Comparison of ENCODE assay signal across 1 cellular context in the genomic region with DNA sequence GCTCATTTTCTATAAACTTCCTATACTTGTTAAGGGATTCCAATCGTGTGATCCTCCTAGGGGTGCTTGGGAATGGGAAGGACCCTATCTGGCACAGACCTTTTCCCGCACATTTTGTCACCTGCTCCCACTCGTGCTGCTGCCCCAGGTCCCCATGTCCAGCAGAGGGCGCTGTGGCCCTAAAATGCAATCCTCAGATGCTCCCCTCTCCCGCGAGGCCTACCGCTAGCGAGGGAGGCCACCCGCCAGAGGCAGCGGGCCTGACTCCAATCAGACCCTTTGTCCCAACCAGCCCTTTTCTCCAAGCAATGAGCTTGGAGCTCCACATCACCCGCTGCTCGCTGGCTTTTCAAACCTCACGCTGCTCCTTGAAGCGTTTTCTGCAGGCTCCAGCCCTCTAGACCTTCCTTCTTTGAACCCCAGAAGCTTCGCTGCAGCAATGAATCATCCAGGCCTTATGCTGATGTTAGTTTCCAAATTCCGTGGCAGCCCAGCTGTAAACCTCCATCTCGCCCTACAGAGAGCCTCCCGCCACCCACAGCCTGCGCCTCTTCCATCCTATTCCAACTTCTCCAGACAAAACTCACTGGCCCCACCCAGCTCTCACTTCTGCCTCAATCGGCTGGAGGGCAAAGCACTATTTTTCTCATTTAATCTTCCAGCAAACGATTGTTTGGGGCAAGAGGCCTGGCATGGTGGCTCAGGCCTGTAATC.
TF ChIP-seq lines count a peak whose summit lies in the region.

No MANE protein-coding gene starts in this region.

TF ChIP-seq in GM23338, 12 proteins besides CTCF, POLR2A, EP300 and RAD21 (continued from another document):
- TF ChIP-seq, protein P1, sequence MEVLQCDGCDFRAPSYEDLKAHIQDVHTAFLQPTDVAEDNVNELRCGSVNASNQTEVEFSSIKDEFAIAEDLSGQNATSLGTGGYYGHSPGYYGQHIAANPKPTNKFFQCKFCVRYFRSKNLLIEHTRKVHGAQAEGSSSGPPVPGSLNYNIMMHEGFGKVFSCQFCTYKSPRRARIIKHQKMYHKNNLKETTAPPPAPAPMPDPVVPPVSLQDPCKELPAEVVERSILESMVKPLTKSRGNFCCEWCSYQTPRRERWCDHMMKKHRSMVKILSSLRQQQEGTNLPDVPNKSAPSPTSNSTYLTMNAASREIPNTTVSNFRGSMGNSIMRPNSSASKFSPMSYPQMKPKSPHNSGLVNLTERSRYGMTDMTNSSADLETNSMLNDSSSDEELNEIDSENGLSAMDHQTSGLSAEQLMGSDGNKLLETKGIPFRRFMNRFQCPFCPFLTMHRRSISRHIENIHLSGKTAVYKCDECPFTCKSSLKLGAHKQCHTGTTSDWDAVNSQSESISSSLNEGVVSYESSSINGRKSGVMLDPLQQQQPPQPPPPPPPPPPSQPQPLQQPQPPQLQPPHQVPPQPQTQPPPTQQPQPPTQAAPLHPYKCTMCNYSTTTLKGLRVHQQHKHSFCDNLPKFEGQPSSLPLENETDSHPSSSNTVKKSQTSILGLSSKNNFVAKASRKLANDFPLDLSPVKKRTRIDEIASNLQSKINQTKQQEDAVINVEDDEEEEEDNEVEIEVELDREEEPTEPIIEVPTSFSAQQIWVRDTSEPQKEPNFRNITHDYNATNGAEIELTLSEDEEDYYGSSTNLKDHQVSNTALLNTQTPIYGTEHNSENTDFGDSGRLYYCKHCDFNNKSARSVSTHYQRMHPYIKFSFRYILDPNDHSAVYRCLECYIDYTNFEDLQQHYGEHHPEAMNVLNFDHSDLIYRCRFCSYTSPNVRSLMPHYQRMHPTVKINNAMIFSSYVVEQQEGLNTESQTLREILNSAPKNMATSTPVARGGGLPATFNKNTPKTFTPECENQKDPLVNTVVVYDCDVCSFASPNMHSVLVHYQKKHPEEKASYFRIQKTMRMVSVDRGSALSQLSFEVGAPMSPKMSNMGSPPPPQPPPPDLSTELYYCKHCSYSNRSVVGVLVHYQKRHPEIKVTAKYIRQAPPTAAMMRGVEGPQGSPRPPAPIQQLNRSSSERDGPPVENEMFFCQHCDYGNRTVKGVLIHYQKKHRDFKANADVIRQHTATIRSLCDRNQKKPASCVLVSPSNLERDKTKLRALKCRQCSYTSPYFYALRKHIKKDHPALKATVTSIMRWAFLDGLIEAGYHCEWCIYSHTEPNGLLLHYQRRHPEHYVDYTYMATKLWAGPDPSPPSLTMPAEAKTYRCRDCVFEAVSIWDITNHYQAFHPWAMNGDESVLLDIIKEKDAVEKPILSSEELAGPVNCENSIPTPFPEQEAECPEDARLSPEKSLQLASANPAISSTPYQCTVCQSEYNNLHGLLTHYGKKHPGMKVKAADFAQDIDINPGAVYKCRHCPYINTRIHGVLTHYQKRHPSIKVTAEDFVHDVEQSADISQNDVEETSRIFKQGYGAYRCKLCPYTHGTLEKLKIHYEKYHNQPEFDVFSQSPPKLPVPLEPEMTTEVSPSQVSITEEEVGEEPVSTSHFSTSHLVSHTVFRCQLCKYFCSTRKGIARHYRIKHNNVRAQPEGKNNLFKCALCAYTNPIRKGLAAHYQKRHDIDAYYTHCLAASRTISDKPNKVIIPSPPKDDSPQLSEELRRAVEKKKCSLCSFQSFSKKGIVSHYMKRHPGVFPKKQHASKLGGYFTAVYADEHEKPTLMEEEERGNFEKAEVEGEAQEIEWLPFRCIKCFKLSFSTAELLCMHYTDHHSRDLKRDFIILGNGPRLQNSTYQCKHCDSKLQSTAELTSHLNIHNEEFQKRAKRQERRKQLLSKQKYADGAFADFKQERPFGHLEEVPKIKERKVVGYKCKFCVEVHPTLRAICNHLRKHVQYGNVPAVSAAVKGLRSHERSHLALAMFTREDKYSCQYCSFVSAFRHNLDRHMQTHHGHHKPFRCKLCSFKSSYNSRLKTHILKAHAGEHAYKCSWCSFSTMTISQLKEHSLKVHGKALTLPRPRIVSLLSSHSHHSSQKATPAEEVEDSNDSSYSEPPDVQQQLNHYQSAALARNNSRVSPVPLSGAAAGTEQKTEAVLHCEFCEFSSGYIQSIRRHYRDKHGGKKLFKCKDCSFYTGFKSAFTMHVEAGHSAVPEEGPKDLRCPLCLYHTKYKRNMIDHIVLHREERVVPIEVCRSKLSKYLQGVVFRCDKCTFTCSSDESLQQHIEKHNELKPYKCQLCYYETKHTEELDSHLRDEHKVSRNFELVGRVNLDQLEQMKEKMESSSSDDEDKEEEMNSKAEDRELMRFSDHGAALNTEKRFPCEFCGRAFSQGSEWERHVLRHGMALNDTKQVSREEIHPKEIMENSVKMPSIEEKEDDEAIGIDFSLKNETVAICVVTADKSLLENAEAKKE (CRISPR knock-in tag; IDR thresholded peaks at IDR 0.05) = peak; percentile 71; the same call in 1 of the 2 replicates
- no peak for TF ChIP-seq POLR2AphosphoS5 (IDR thresholded peaks at IDR 0.05; ENCODE audit: low read depth)
TF ChIP-seq in GM23338: peak in this region for 1.
